In genomic region chr9:69637801-69638200, GRCh38 we compare ENCODE assay signal across 15 cellular contexts. TPM values are rescaled to one million over a fixed set of nuclear protein-coding genes. Genes with fewer than 3 reads are reported as not detected.
DNase-seq lines count a peak whose midpoint lies in the region; ATAC-seq and TF ChIP-seq lines count a peak whose summit lies in the region.
"Had no signal": no experiment of that assay in that cellular context is flagged by ENCODE, and none has a peak within 500 bp of the region (broad histone marks: within the 10 kb centered on the region; RNA-seq: fewer than 3 reads in every experiment).

No MANE protein-coding gene starts in this region.

- TF ChIP-seq CTCF in AG09309 (IDR thresholded peaks at IDR 0.05; ENCODE audit: control insufficient read depth, insufficient read depth, low read depth, low read length, missing control alignments), result no peak
- no peak for TF ChIP-seq CTCF in cardiac fibroblast (IDR thresholded peaks at IDR 0.05; ENCODE audit: low read depth, low read length)
- TF ChIP-seq CTCF in activated CD8-positive, alpha-beta T cell treated with anti-CD3 and anti-CD28 coated beads for 36 hours (IDR thresholded peaks at IDR 0.05), result no peak

- CTCF ChIA-PET in activated CD8-positive, alpha-beta T cell treated with anti-CD3 and anti-CD28 coated beads for 36 hours (lab: Charles Lee), result no interaction called here

- intact Hi-C loops in activated CD8-positive, alpha-beta T cell treated with anti-CD3 and anti-CD28 coated beads for 36 hours (cut with micrococcal nuclease), result no loop called here

- no peak for ATAC-seq in GM19023 (IDR thresholded peaks at IDR 0.05; ENCODE audit: unreplicated experiment)
- ATAC-seq in HG02798 (IDR thresholded peaks at IDR 0.05; ENCODE audit: poor library complexity, unreplicated experiment), result no peak
- ATAC-seq in activated CD8-positive, alpha-beta T cell treated with anti-CD3 and anti-CD28 coated beads for 36 hours, result no peak
- ATAC-seq: activated naive CD8-positive, alpha-beta T cell treated with anti-CD3 and anti-CD28 coated beads, Interleukin-2, amount 50 U/mL, for 24 hours had no signal

- H3K9me3 Mint-ChIP-seq in activated CD8-positive, alpha-beta T cell treated with anti-CD3 and anti-CD28 coated beads for 36 hours, result peaks cover 2% of the 10 kb centered on the region
- H3K9me3 Mint-ChIP-seq: activated naive CD8-positive, alpha-beta T cell treated with anti-CD3 and anti-CD28 coated beads, Interleukin-2, amount 50 U/mL, for 24 hours had no signal

- H3K4me3 Mint-ChIP-seq in activated CD8-positive, alpha-beta T cell treated with anti-CD3 and anti-CD28 coated beads for 36 hours, result no peak overlapping the region
- H3K4me3 Mint-ChIP-seq: activated naive CD8-positive, alpha-beta T cell treated with anti-CD3 and anti-CD28 coated beads, Interleukin-2, amount 50 U/mL, for 24 hours had no signal

- H3K36me3 Mint-ChIP-seq in activated CD8-positive, alpha-beta T cell treated with anti-CD3 and anti-CD28 coated beads for 36 hours (ENCODE audit: low read depth), result no peaks in the 10 kb centered on the region

- POLR2A ChIA-PET in activated CD8-positive, alpha-beta T cell treated with anti-CD3 and anti-CD28 coated beads for 36 hours (lab: Charles Lee), result interaction anchor here (0.6 kb wide), 1 partner anchor 1270 kb away, joined by 3 read pairs; no protein-coding TSS in a partner anchor

- no peak overlapping the region for H3K27ac Mint-ChIP-seq in activated CD8-positive, alpha-beta T cell treated with anti-CD3 and anti-CD28 coated beads for 36 hours
- H3K27ac Mint-ChIP-seq: activated naive CD8-positive, alpha-beta T cell treated with anti-CD3 and anti-CD28 coated beads, Interleukin-2, amount 50 U/mL, for 24 hours had no signal

- peak; percentile 14 for DNase-seq in AG09309 (ENCODE audit: low read depth)
- peak; percentile 69 for DNase-seq in M059J (ENCODE audit: low read depth)
- peak; percentile 53 to 73 for DNase-seq in cardiac fibroblast (ENCODE audit: low read depth in 2 of 2)
- DNase-seq in kidney glomerular epithelial cell (lab: John Stamatoyannopoulos, UW), result peak; percentile 57
- no peak for DNase-seq in activated CD8-positive, alpha-beta memory T cell treated with anti-CD3 and anti-CD28 coated beads for 24 hours
- DNase-seq in activated CD8-positive, alpha-beta T cell treated with anti-CD3 and anti-CD28 coated beads for 36 hours, result no peak
- DNase-seq: activated naive CD8-positive, alpha-beta T cell treated with anti-CD3 and anti-CD28 coated beads, Interleukin-2, amount 50 U/mL, for 24 hours; effector CD4-positive, alpha-beta T cell; hypothalamus; NCI-H146; pancreas; SW 1271; uterus had no signal

- no peak overlapping the region for H3K4me3 ChIP-seq in AG09309 (ENCODE audit: control insufficient read depth, low read depth, low read length)
- no peak overlapping the region for H3K4me3 ChIP-seq in cardiac fibroblast (replicated peaks in 1 of 2; ENCODE audit: low read depth in 2 of 2, low read length in 2 of 2)
- H3K4me3 ChIP-seq: pancreas, uterus had no signal

- H3K4me1 Mint-ChIP-seq in activated CD8-positive, alpha-beta T cell treated with anti-CD3 and anti-CD28 coated beads for 36 hours (ENCODE audit: low read depth), result no peaks in the 10 kb centered on the region
- H3K4me1 Mint-ChIP-seq: activated naive CD8-positive, alpha-beta T cell treated with anti-CD3 and anti-CD28 coated beads, Interleukin-2, amount 50 U/mL, for 24 hours had no signal

- H3K27me3 Mint-ChIP-seq in activated CD8-positive, alpha-beta T cell treated with anti-CD3 and anti-CD28 coated beads for 36 hours, result peaks cover 26% of the 10 kb centered on the region

RNA-seq across cellular contexts. Expression of gene APBA1, which starts 34.4 kb away (rescaled TPM):
- total RNA-seq in M059J (2014; rRNA removed; shearing (Covaris generic)), result 0.69 and 1.2 TPM in 2 replicates
- under 1 TPM in 1 of 2 experiments, not detected in 1; 0.07 TPM for total RNA-seq in activated CD8-positive, alpha-beta T cell treated with anti-CD3 and anti-CD28 coated beads for 36 hours

Comparison
In these comparisons a context has a peak if more than half of its experiments do, and no peak if none do; other contexts are left out.
1. DNase-seq: peak in AG09309 (single experiment), M059J (single experiment), cardiac fibroblast (2 of 2) and kidney glomerular epithelial cell (single experiment); none in activated CD8-positive, alpha-beta memory T cell treated with anti-CD3 and anti-CD28 coated beads for 24 hours (single experiment) and activated CD8-positive, alpha-beta T cell treated with anti-CD3 and anti-CD28 coated beads for 36 hours (single experiment).